ENCODE assay signal across 28 cellular contexts in genomic region chr7:25557930-25558329, GRCh38.
A peak's percentile ranks its signal among the peaks of the same experiment; 100 is the strongest.
DNase-seq lines count a peak whose midpoint lies in the region; ATAC-seq and TF ChIP-seq lines count a peak whose summit lies in the region.
"Had no signal": no experiment of that assay in that cellular context is flagged by ENCODE, and none has a peak within 500 bp of the region (broad histone marks: within the 10 kb centered on the region; RNA-seq: fewer than 3 reads in every experiment).

No MANE protein-coding gene starts in this region.

- intact Hi-C loops in left colon (cut with DNase I, micrococcal nuclease) = no loop called here
- intact Hi-C loops in thyroid gland (cut with DNase I) = no loop called here

- H3K9me3 ChIP-seq in WERI-Rb-1 (ENCODE audit: severe bottlenecking) = peaks cover 4% of the 10 kb centered on the region
- no peaks in the 10 kb centered on the region for H3K9me3 ChIP-seq in thyroid gland

- DNase-seq in NCI-H2227 treated with DMSO at 0.1 percent for 48 hours (lab: John Stamatoyannopoulos, UW) (peak; percentile 76), WERI-Rb-1 (no peak), left colon (no peak), thyroid gland (no peak), ecto neural progenitor cell (ENCODE audit: low spot score) (no peak)
- DNase-seq in stimulated activated CD4-positive, alpha-beta T cell treated with anti-CD3 and anti-CD28 coated beads, Interleukin-12 subunit alpha, Interleukin-12 subunit beta, amount 100 ng/mL, for 4 hours = no peak
- DNase-seq: AML-193; CD4-positive, alpha-beta T cell; DMS79; GM23248; H9; HFFc6; MM.1S; NCI-H1417; NCI-H1694 treated with DMSO at 0.1 percent for 48 hours; NCI-H2081; NCI-H2171; NCI-H524 treated with DMSO at 0.1 percent for 48 hours; NCI-H774; PC-9; SJCRH30 had no signal

- no peaks in the 10 kb centered on the region for H3K36me3 ChIP-seq in WERI-Rb-1
- H3K36me3 ChIP-seq in thyroid gland = no peaks in the 10 kb centered on the region
- H3K36me3 ChIP-seq: BLaER1 treated with 17β-estradiol and CSF1 and Interleukin-3, amounts not matched to agents 10 nM and 100 nM; SJCRH30 had no signal

- TF ChIP-seq POLR2A in thyroid gland (IDR thresholded peaks at IDR 0.05) = no peak

- peak; percentile 63 for ATAC-seq in left colon
- no peak for ATAC-seq in HG02798 (IDR thresholded peaks at IDR 0.05; ENCODE audit: poor library complexity, unreplicated experiment)
- no peak for ATAC-seq in GM21576 (IDR thresholded peaks at IDR 0.05; ENCODE audit: unreplicated experiment)
- ATAC-seq: A549, Right ventricle myocardium inferior, SK-N-SH treated with all-trans-retinoic acid at 6 μM for 48 hours had no signal

- peak overlapping the region; percentile 52 for H3K27ac ChIP-seq in WERI-Rb-1
- peak overlapping the region in 2 of 3 donors; percentile 14 to 79 for H3K27ac ChIP-seq in thyroid gland
- H3K27ac ChIP-seq: A549; BLaER1 treated with 17β-estradiol and CSF1 and Interleukin-3, amounts not matched to agents 10 nM and 100 nM; GM23248; KMS-11; PC-9; SJCRH30 had no signal

- TF ChIP-seq CTCF in WERI-Rb-1 (IDR thresholded peaks at IDR 0.05; ENCODE audit: low read depth, low read length) (no peak), thyroid gland (IDR thresholded peaks at IDR 0.05) (no peak)

- H3K27me3 ChIP-seq in WERI-Rb-1 (ENCODE audit: insufficient read depth, low read depth, severe bottlenecking) (no peaks in the 10 kb centered on the region), thyroid gland (no peaks in the 10 kb centered on the region)
- H3K27me3 ChIP-seq: BLaER1 treated with 17β-estradiol and CSF1 and Interleukin-3, amounts not matched to agents 10 nM and 100 nM; SJCRH30 had no signal

- H3K4me3 ChIP-seq in WERI-Rb-1 (ENCODE audit: low read depth, low read length) (peak overlapping the region; percentile 26), thyroid gland (replicated peaks in 1 of 3) (no peak overlapping the region)
- H3K4me3 ChIP-seq: A549; BLaER1 treated with 17β-estradiol and CSF1 and Interleukin-3, amounts not matched to agents 10 nM and 100 nM; GM23248; PC-9; SJCRH30 had no signal

- WGBS in thyroid gland, 2 donors = 72 to 74% methylated on average over 4 of the region's 4 CpGs

- peaks cover 24 to 40% of the 10 kb centered on the region in 2 donors for H3K4me1 ChIP-seq in thyroid gland
- H3K4me1 ChIP-seq: A549 had no signal
